21 cellular contexts compared by ENCODE assay signal in the genomic region with DNA sequence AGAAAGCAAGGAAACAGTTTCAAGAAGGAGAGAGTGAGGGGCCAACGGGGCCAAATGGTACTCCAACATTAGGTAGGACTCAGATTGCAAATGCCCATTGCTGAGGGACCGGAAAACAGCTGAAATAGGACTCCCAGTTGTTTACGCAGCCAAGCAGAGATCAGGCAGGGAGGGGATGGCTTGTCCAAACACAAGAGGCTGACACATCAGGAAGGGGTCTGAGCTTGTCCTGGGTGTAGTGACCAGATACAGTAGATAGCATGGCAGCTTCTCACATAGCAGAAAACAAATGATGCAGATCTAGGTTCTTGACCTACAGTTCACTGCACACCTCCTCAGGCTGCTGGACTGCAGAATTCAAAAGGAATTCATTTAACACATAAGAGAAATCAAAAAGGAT.
DNase-seq lines count a peak whose midpoint lies in the region; ATAC-seq, FAIRE-seq and TF ChIP-seq lines count a peak whose summit lies in the region.
"Had no signal": no experiment of that assay in that cellular context is flagged by ENCODE, and none has a peak within 500 bp of the region (broad histone marks: within the 10 kb centered on the region; RNA-seq: fewer than 3 reads in every experiment).

No MANE protein-coding gene starts in this region.

- no peak overlapping the region for H3K4me3 ChIP-seq in astrocyte (ENCODE audit: insufficient read depth, low read depth, low read length)
- H3K4me3 ChIP-seq: vagina had no signal

- H3K4me2 ChIP-seq in astrocyte (ENCODE audit: low read length) = peak overlapping the region; percentile 56

- H3K4me1 ChIP-seq in astrocyte (ENCODE audit: insufficient read depth, low read length) = peaks cover 7% of the 10 kb centered on the region
- H3K4me1 ChIP-seq: vagina had no signal

- no peaks in the 10 kb centered on the region for H3K27me3 Mint-ChIP-seq in astrocyte (ENCODE audit: low read depth, unreplicated experiment)
- H3K27me3 Mint-ChIP-seq: activated CD4-positive, alpha-beta T cell treated with anti-CD3 and anti-CD28 coated beads for 36 hours; activated naive CD8-positive, alpha-beta T cell treated with anti-CD3 and anti-CD28 coated beads, Interleukin-2, amount 50 U/mL, for 24 hours; progenitor cell of endocrine pancreas had no signal

- ATAC-seq in GM19397 (IDR thresholded peaks at IDR 0.05; ENCODE audit: unreplicated experiment) = no peak
- ATAC-seq: activated CD4-positive, alpha-beta T cell treated with anti-CD3 and anti-CD28 coated beads for 36 hours; activated naive CD8-positive, alpha-beta T cell treated with anti-CD3 and anti-CD28 coated beads, Interleukin-2, amount 50 U/mL, for 24 hours; natural killer cell had no signal

- TF ChIP-seq CTCF in astrocyte (IDR thresholded peaks at IDR 0.05; ENCODE audit: insufficient read depth, low read depth, low read length) = no peak

- DNase-seq in ELR (ENCODE audit: low read depth) (peak; percentile 51), astrocyte (ENCODE audit: low read depth) (no peak), iPS-NIHi11 (ENCODE audit: low spot score) (peak; percentile 27), renal cortical epithelial cell (ENCODE audit: low read depth) (peak; percentile 9), AG20443 (ENCODE audit: low spot score) (no peak), LoVo (ENCODE audit: low spot score) (no peak)
- no peak for DNase-seq in stimulated activated CD4-positive, alpha-beta T cell treated with anti-CD3 and anti-CD28 coated beads, Interleukin-4, amount 100 ng/mL, for 24 hours
- DNase-seq: activated CD4-positive, alpha-beta T cell treated with anti-CD3 and anti-CD28 coated beads for 36 hours; activated naive CD8-positive, alpha-beta T cell treated with anti-CD3 and anti-CD28 coated beads, Interleukin-2, amount 50 U/mL, for 24 hours; central memory CD4-positive, alpha-beta T cell; DMS 273 treated with DMSO at 0.1 percent for 48 hours; head of caudate nucleus; Kasumi-1; natural killer cell; NCI-H1105 had no signal

- FAIRE-seq in astrocyte (lab: Jason Lieb, UNC) = no peak
- FAIRE-seq: islet of Langerhans had no signal

- no peaks in the 10 kb centered on the region for H4K20me1 ChIP-seq in astrocyte (ENCODE audit: insufficient read depth, low read length)

- H3K9ac ChIP-seq in astrocyte (ENCODE audit: low read length) = no peak overlapping the region

- no peaks in the 10 kb centered on the region for H3K36me3 Mint-ChIP-seq in astrocyte (ENCODE audit: low read depth, unreplicated experiment)
- H3K36me3 Mint-ChIP-seq: natural killer cell had no signal

- H3K79me2 ChIP-seq in astrocyte (ENCODE audit: insufficient read depth, low read length) = no peaks in the 10 kb centered on the region

- no peak overlapping the region for H3K27ac ChIP-seq in astrocyte (ENCODE audit: low read depth, low read length)
- H3K27ac ChIP-seq: RWPE1, vagina had no signal

- peak overlapping the region; percentile 20 for H2AFZ ChIP-seq in astrocyte (ENCODE audit: low read depth, low read length)

- no peaks in the 10 kb centered on the region for H3K9me3 ChIP-seq in astrocyte (ENCODE audit: insufficient read depth, low read depth, low read length)
- H3K9me3 ChIP-seq: vagina had no signal

- H3K36me3 ChIP-seq in astrocyte (ENCODE audit: insufficient read depth, low read length) = no peaks in the 10 kb centered on the region
- H3K36me3 ChIP-seq: vagina had no signal

- H3K9me3 Mint-ChIP-seq in astrocyte (ENCODE audit: unreplicated experiment) = no peaks in the 10 kb centered on the region
- H3K9me3 Mint-ChIP-seq: natural killer cell had no signal

- no peak overlapping the region for H3K27ac Mint-ChIP-seq in astrocyte (ENCODE audit: unreplicated experiment)
- H3K27ac Mint-ChIP-seq: activated CD4-positive, alpha-beta T cell treated with anti-CD3 and anti-CD28 coated beads for 36 hours; activated naive CD8-positive, alpha-beta T cell treated with anti-CD3 and anti-CD28 coated beads, Interleukin-2, amount 50 U/mL, for 24 hours; activated T-helper 2 cell treated with anti-CD3 and anti-CD28 coated beads, Interferon-gamma antibody, Interleukin-2, Interleukin-4, amounts not matched to agents 10 μg/mL and 5 μg/mL and 100 μg/mL, durations not matched to agents 14 hours and 24 hours and 36 hours; natural killer cell; progenitor cell of endocrine pancreas had no signal

- H3K27me3 ChIP-seq in astrocyte (ENCODE audit: insufficient read depth, low read length) = no peaks in the 10 kb centered on the region
- H3K27me3 ChIP-seq: vagina had no signal

- H3K4me3 Mint-ChIP-seq in astrocyte (ENCODE audit: unreplicated experiment) = no peak overlapping the region
- H3K4me3 Mint-ChIP-seq: activated CD4-positive, alpha-beta T cell treated with anti-CD3 and anti-CD28 coated beads for 36 hours; activated naive CD8-positive, alpha-beta T cell treated with anti-CD3 and anti-CD28 coated beads, Interleukin-2, amount 50 U/mL, for 24 hours; natural killer cell had no signal

- H3K4me1 Mint-ChIP-seq in astrocyte (ENCODE audit: low read depth, unreplicated experiment) = no peaks in the 10 kb centered on the region
- H3K4me1 Mint-ChIP-seq: activated CD4-positive, alpha-beta T cell treated with anti-CD3 and anti-CD28 coated beads for 36 hours; activated naive CD8-positive, alpha-beta T cell treated with anti-CD3 and anti-CD28 coated beads, Interleukin-2, amount 50 U/mL, for 24 hours; natural killer cell had no signal

Comparison
In these comparisons a context has a peak if more than half of its experiments do, and no peak if none do; other contexts are left out.
1. DNase-seq: peak in ELR (single experiment), iPS-NIHi11 (single experiment) and renal cortical epithelial cell (single experiment); none in astrocyte (single experiment), stimulated activated CD4-positive, alpha-beta T cell treated with anti-CD3 and anti-CD28 coated beads, Interleukin-4, amount 100 ng/mL, for 24 hours (single experiment), AG20443 (single experiment) and LoVo (single experiment).